In genomic region chr15:33737687-33738606, GRCh38 we compare ENCODE assay signal across 9 cellular contexts.
DNase-seq lines count a peak whose midpoint lies in the region; ATAC-seq, FAIRE-seq and TF ChIP-seq lines count a peak whose summit lies in the region.
"Had no signal": no experiment of that assay in that cellular context is flagged by ENCODE, and none has a peak within 500 bp of the region (broad histone marks: within the 10 kb centered on the region; RNA-seq: fewer than 3 reads in every experiment).

No MANE protein-coding gene starts in this region.

- CTCF ChIA-PET in BJ (lab: Yijun Ruan, JAX) (interaction anchor here (0.6 to 9.9 kb wide), 37 partner anchors 9 to 545 kb away, joined by 3 to 86 read pairs (median 4); partner anchors contain the start of gene RYR3), OCI-LY7 (lab: Charles Lee; ENCODE audit: unreplicated experiment) (interaction anchor here (1.1 to 1.9 kb wide), 2 partner anchors 9 to 256 kb away, joined by 3 to 7 read pairs; no protein-coding TSS in a partner anchor), K562 (lab: Yijun Ruan, JAX; ENCODE audit: low intra/inter-chr PET ratio) (no interaction called here)

- FAIRE-seq in K562 (lab: Jason Lieb, UNC) = peak; percentile 83

- H3K4me1 ChIP-seq in GM23338 (ENCODE audit: insufficient read depth) (no peaks in the 10 kb centered on the region; the same call in 1 of the 2 replicates), OCI-LY7 (ENCODE audit: insufficient read depth, low read length, poor library complexity, severe bottlenecking) (no peaks in the 10 kb centered on the region), K562 (replicated peaks in 1 of 2; ENCODE audit: control insufficient read depth in 2 of 2, insufficient read depth in 2 of 2, low read length in 2 of 2) (no peaks in the 10 kb centered on the region)

- H3K27ac Mint-ChIP-seq in GM23338 = peak overlapping the region; percentile 30
- H3K27ac Mint-ChIP-seq: IgD-negative memory B cell had no signal

- ATAC-seq in GM23338 = peak; percentile 87
- ATAC-seq in K562 = peak; percentile 88
- no peak for ATAC-seq in HG03108 (IDR thresholded peaks at IDR 0.05; ENCODE audit: unreplicated experiment)

- no peaks in the 10 kb centered on the region for H3K36me3 Mint-ChIP-seq in GM23338 (ENCODE audit: low read depth)
- H3K36me3 Mint-ChIP-seq: IgD-negative memory B cell had no signal

- H2AFZ ChIP-seq in GM23338 (peak overlapping the region; percentile 39; the same call in 1 of the 2 replicates), OCI-LY7 (ENCODE audit: low read length) (no peak overlapping the region), K562 (ENCODE audit: low read depth, low read length) (no peak overlapping the region)

- H3K4me3 ChIP-seq in BJ (ENCODE audit: low read depth, low read length) = no peak overlapping the region
- peak overlapping the region; percentile 51 for H3K4me3 ChIP-seq in GM23338
- H3K4me3 ChIP-seq in OCI-LY7 (ENCODE audit: low read depth, low read length, poor library complexity, severe bottlenecking) = no peak overlapping the region
- H3K4me3 ChIP-seq in K562 = no peak overlapping the region

- H4K20me1 ChIP-seq in GM23338 (replicated peaks; ENCODE audit: insufficient read depth) = no peaks in the 10 kb centered on the region
- no peaks in the 10 kb centered on the region for H4K20me1 ChIP-seq in OCI-LY7 (ENCODE audit: insufficient read depth, low read length)
- H4K20me1 ChIP-seq in K562 (replicated peaks; ENCODE audit: control insufficient read depth, insufficient read depth, low read length) = no peaks in the 10 kb centered on the region

- TF ChIP-seq CTCF in BJ (IDR thresholded peaks at IDR 0.05; ENCODE audit: insufficient read depth, low read depth, low read length) (peak; percentile 86), GM23338 (conservative IDR thresholded peaks at IDR 0.05; ENCODE audit: low read depth in 2 of 2) (peak; percentile 82 to 91), OCI-LY7 (conservative IDR thresholded peaks at IDR 0.05; ENCODE audit: low read length) (peak; percentile 93), K562 (IDR thresholded peaks at IDR 0.05 in 2 of 3, conservative IDR thresholded peaks at IDR 0.05 in 1 of 3; ENCODE audit: insufficient read depth in 2 of 3, low read depth in 1 of 3, low read length in 3 of 3) (peak; percentile 54 to 72 (median 67))

- peak overlapping the region; percentile 69 for H3K4me3 Mint-ChIP-seq in GM23338
- H3K4me3 Mint-ChIP-seq: IgD-negative memory B cell had no signal

- H3K9me1 ChIP-seq in K562 (ENCODE audit: control insufficient read depth, insufficient read depth, low read length) = no peaks in the 10 kb centered on the region

- intact Hi-C loops in OCI-LY7 (cut with micrococcal nuclease; ENCODE audit: unreplicated experiment) (loop anchor here (10.0 kb wide), 1 partner anchor 257 kb away; no protein-coding TSS in a partner anchor), K562 (cut with micrococcal nuclease) (no loop called here)

- H3K36me3 ChIP-seq in BJ (ENCODE audit: control insufficient read depth, insufficient read depth, low read length) (no peaks in the 10 kb centered on the region), GM23338 (ENCODE audit: insufficient read depth) (no peaks in the 10 kb centered on the region), OCI-LY7 (ENCODE audit: insufficient read depth, low read length) (no peaks in the 10 kb centered on the region), K562 (ENCODE audit: control insufficient read depth, insufficient read depth, low read length) (no peaks in the 10 kb centered on the region)

- peak in 1 of 2 experiments; percentile 39; a peak in 2 of 4 replicates for TF ChIP-seq RAD21 in K562 (CRISPR knock-in tag; conservative IDR thresholded peaks at IDR 0.05 in 1 of 2, IDR thresholded peaks at IDR 0.05 in 1 of 2)

- BruUV-seq in OCI-LY7 (replicated peaks; lab: Mats Ljungman, UMichigan) = no TSS peak
- no TSS peak for BruUV-seq in K562 (replicated peaks; lab: Mats Ljungman, UMichigan)

- no peaks in the 10 kb centered on the region for H3K9me3 Mint-ChIP-seq in GM23338
- H3K9me3 Mint-ChIP-seq: IgD-negative memory B cell had no signal

- no peak for DNase-seq in BJ (ENCODE audit: low read depth)
- DNase-seq in GM23338 (ENCODE audit: low spot score) = peak; percentile 81
- peak; percentile 49 for DNase-seq in OCI-LY7 (ENCODE audit: low spot score)
- DNase-seq in K562 (ENCODE audit: extremely low read depth in 1 of 4, low spot score in 3 of 4) = peak; percentile 48 to 63 (median 58)
- DNase-seq in iPS-NIHi7 (ENCODE audit: extremely low spot score) = peak; percentile 78
- peak; percentile 59 for DNase-seq in stimulated activated CD8-positive, alpha-beta memory T cell treated with anti-CD3 and anti-CD28 coated beads, Interleukin-4, amount 100 ng/mL, for 48 hours
- DNase-seq in NCI-H226 = no peak

- TF ChIP-seq EP300 in K562 (IDR thresholded peaks at IDR 0.05; ENCODE audit: low read length) = no peak

- H3K9me3 ChIP-seq in OCI-LY7 (ENCODE audit: low read length) (no peaks in the 10 kb centered on the region), K562 (replicated peaks; ENCODE audit: control insufficient read depth, insufficient read depth, low read depth, low read length) (no peaks in the 10 kb centered on the region)

- H3K27ac ChIP-seq in GM23338 (ENCODE audit: low read depth) (no peak overlapping the region), OCI-LY7 (ENCODE audit: low read depth, low read length, poor library complexity, severe bottlenecking) (no peak overlapping the region), K562 (ENCODE audit: extremely low read depth, low read depth, low read length) (no peak overlapping the region)

- POLR2A ChIA-PET in BJ (lab: Charles Lee) (no interaction called here), OCI-LY7 (lab: Charles Lee) (interaction anchor here (1.0 kb wide), 1 partner anchor 9 kb away, joined by 5 read pairs; no protein-coding TSS in a partner anchor), K562 (lab: Yijun Ruan, JAX) (interaction anchor here (0.7 kb wide), 1 partner anchor 742 kb away, joined by 4 read pairs; no protein-coding TSS in a partner anchor)

- H3K79me2 ChIP-seq in GM23338 (replicated peaks; ENCODE audit: insufficient read depth) = no peaks in the 10 kb centered on the region
- no peaks in the 10 kb centered on the region for H3K79me2 ChIP-seq in OCI-LY7 (ENCODE audit: insufficient read depth, low read depth, low read length)
- H3K79me2 ChIP-seq in K562 (ENCODE audit: control insufficient read depth, insufficient read depth, low read length) = no peaks in the 10 kb centered on the region

- H3K4me1 Mint-ChIP-seq in GM23338 = peaks cover 10% of the 10 kb centered on the region

- H3K9me2 ChIP-seq in GM23338 (ENCODE audit: insufficient read depth) (no peaks in the 10 kb centered on the region), OCI-LY7 (ENCODE audit: insufficient read depth, low read length) (no peaks in the 10 kb centered on the region)

- H3K9ac ChIP-seq in K562 (ENCODE audit: insufficient read depth in 1 of 2, low read depth in 2 of 2, low read length in 2 of 2) = no peak overlapping the region

- WGBS in K562 (ENCODE audit: insufficient coverage, low coverage, missing lambda C conversion rate) = under 1% methylated on average over 13 of the region's 15 CpGs

- no peak for TF ChIP-seq POLR2A in K562 (conservative IDR thresholded peaks at IDR 0.05)

- peak overlapping the region; percentile 73 for H3K4me2 ChIP-seq in GM23338
- H3K4me2 ChIP-seq in OCI-LY7 (ENCODE audit: low read length) = 0 out of 2 replicates have a peak overlapping the region, but pooled peaks have one; percentile 13
- H3K4me2 ChIP-seq in K562 (ENCODE audit: insufficient read depth, low read length) = no peak overlapping the region

- in situ Hi-C loops in K562 (cut with MboI) = loop anchor here (5.0 kb wide), 1 partner anchor 219 kb away; no protein-coding TSS in a partner anchor

- H3K27me3 Mint-ChIP-seq in GM23338 (ENCODE audit: insufficient read depth, low read depth, poor library complexity) = peaks cover 4% of the 10 kb centered on the region

- H3F3A ChIP-seq in GM23338 (replicated peaks; ENCODE audit: low read depth) = no peaks in the 10 kb centered on the region

- H3K27me3 ChIP-seq in BJ (ENCODE audit: control insufficient read depth, insufficient read depth, low read length) (peaks cover 8% of the 10 kb centered on the region), GM23338 (ENCODE audit: insufficient read depth) (no peaks in the 10 kb centered on the region), K562 (ENCODE audit: control insufficient read depth in 2 of 2, insufficient read depth in 2 of 2, low read length in 2 of 2) (peaks cover 0 to 6% of the 10 kb centered on the region in 2 experiments; a peak in 2 of 5 replicates)

TF ChIP-seq in GM23338, 12 proteins besides CTCF, POLR2A, EP300 and RAD21 (continues in another document):
- TF ChIP-seq ZNF331 (CRISPR knock-in tag; IDR thresholded peaks at IDR 0.05; ENCODE audit: low read depth) (no peak), STAT1 (IDR thresholded peaks at IDR 0.05; ENCODE audit: unreplicated experiment) (no peak), EZH2 (IDR thresholded peaks at IDR 0.05; ENCODE audit: low read depth, unreplicated experiment) (no peak), EZH2phosphoT487 (IDR thresholded peaks at IDR 0.05; ENCODE audit: unreplicated experiment) (no peak)

TF ChIP-seq in K562, 482 proteins besides CTCF, POLR2A, EP300 and RAD21:
- TF ChIP-seq XRCC3 (IDR thresholded peaks at IDR 0.05) = no peak
- no peak for TF ChIP-seq ETS2 (tag; IDR thresholded peaks at IDR 0.05; ENCODE audit: borderline replicate concordance, poor library complexity, severe bottlenecking)
- TF ChIP-seq, protein P1, sequence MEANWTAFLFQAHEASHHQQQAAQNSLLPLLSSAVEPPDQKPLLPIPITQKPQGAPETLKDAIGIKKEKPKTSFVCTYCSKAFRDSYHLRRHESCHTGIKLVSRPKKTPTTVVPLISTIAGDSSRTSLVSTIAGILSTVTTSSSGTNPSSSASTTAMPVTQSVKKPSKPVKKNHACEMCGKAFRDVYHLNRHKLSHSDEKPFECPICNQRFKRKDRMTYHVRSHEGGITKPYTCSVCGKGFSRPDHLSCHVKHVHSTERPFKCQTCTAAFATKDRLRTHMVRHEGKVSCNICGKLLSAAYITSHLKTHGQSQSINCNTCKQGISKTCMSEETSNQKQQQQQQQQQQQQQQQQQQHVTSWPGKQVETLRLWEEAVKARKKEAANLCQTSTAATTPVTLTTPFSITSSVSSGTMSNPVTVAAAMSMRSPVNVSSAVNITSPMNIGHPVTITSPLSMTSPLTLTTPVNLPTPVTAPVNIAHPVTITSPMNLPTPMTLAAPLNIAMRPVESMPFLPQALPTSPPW (CRISPR knock-in tag; IDR thresholded peaks at IDR 0.05) = no peak
- no peak for TF ChIP-seq TBP (optimal IDR thresholded peaks at IDR 0.05; ENCODE audit: low read depth, low read length)
- no peak for TF ChIP-seq BCL6 (CRISPR knock-in tag; IDR thresholded peaks at IDR 0.05)
- peak; percentile 47; the same call in 1 of the 2 replicates for TF ChIP-seq SMC3 (conservative IDR thresholded peaks at IDR 0.05; ENCODE audit: insufficient read depth, low read depth, low read length)
- TF ChIP-seq PRPF4 (IDR thresholded peaks at IDR 0.05; ENCODE audit: insufficient read depth, low read depth, low read length, poor library complexity, severe bottlenecking) = no peak
TF ChIP-seq in K562: peak in this region for 1.

Comparison
In these comparisons a context has a peak if more than half of its experiments do, and no peak if none do; other contexts are left out.
1. DNase-seq: peak in GM23338 (single experiment), OCI-LY7 (single experiment), K562 (4 of 4), iPS-NIHi7 (single experiment) and stimulated activated CD8-positive, alpha-beta memory T cell treated with anti-CD3 and anti-CD28 coated beads, Interleukin-4, amount 100 ng/mL, for 48 hours (single experiment); none in BJ (single experiment) and NCI-H226 (single experiment).
2. Peak in every context shown above with its lines, with median percentiles within 50 percentile points of each other: CTCF ChIP-seq.